29 cellular contexts compared by ENCODE assay signal in the genomic region with DNA sequence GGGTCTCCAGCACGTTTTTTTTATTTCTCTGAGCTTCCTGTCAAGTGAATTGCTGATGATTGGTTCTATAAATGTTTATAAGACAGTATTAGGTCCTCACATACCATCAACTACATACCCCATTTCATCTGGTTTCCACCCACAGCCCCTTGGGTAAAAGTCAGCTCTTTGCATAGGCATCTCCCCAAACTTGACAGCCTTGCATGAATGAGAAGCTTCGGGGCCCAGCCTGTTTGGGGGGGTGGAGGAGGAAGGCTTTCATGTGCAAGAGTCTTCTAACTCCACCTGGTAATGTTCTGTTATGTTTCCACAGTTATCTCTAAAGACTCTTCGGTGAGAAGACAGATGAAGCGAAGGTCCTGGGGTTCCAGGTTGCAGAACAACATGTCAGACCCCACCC.
"Had no signal": no experiment of that assay in that cellular context is flagged by ENCODE, and none has a peak within 500 bp of the region (broad histone marks: within the 10 kb centered on the region; RNA-seq: fewer than 3 reads in every experiment).

No MANE protein-coding gene starts in this region.

- DNase-seq: activated effector memory CD4-positive, alpha-beta T cell treated with anti-CD3 and anti-CD28 coated beads, Interleukin-2, amount 50 U/mL, for 16 hours; activated effector memory CD4-positive, alpha-beta T cell treated with Interleukin-2 at 50 U/mL for 16 hours; activated gamma-delta T cell; activated gamma-delta T cell treated with Interleukin-2 at 50 U/mL for 16 hours; activated naive CD4-positive, alpha-beta T cell; activated naive CD4-positive, alpha-beta T cell treated with anti-CD3 and anti-CD28 coated beads for 36 hours; activated naive CD4-positive, alpha-beta T cell treated with anti-CD3 and anti-CD28 coated beads, Interleukin-2, amount 10 ng/mL, durations not matched to agents 7 days and 5 days; activated naive CD4-positive, alpha-beta T cell treated with anti-CD3 and anti-CD28 coated beads, Interleukin-2, amount 50 U/mL, for 16 hours; activated naive CD4-positive, alpha-beta T cell treated with Interleukin-2 at 50 U/mL for 16 hours; activated naive CD8-positive, alpha-beta T cell treated with anti-CD3 and anti-CD28 coated beads for 36 hours; activated naive CD8-positive, alpha-beta T cell treated with anti-CD3 and anti-CD28 coated beads, Interleukin-2, amount 10 ng/mL, durations not matched to agents 7 days and 5 days; activated naive CD8-positive, alpha-beta T cell treated with anti-CD3 and anti-CD28 coated beads, Interleukin-2, amount 50 U/mL, for 24 hours; activated T-cell treated with anti-CD3 and anti-CD28 coated beads, Interleukin-2, amount 50 U/mL, for 1 hour; activated T-cell treated with anti-CD3 and anti-CD28 coated beads, Interleukin-2, amount 50 U/mL, for 24 hours; activated T-cell treated with anti-CD3 and anti-CD28 coated beads, Interleukin-2, amount 50 U/mL, for 4 hours; activated T-cell treated with anti-CD3 and anti-CD28 coated beads, Interleukin-2, amount 50 U/mL, for 48 hours; activated T-cell treated with anti-CD3 and anti-CD28 coated beads, Interleukin-2, amount 50 U/mL, for 72 hours; adrenal gland; amniotic stem cell; amygdala; anterior cingulate cortex; aorta; body of pancreas; brain microvascular endothelial cell; central memory CD4-positive, alpha-beta T cell; cerebellar nuclear complex had no signal

- H3K36me3 ChIP-seq: adrenal gland, brain microvascular endothelial cell, breast epithelium, cardiac muscle cell had no signal

- H3K4me3 ChIP-seq: adrenal gland, ascending aorta, body of pancreas, breast epithelium, cardiac muscle cell had no signal

- H3K27me3 ChIP-seq: adrenal gland, ascending aorta, body of pancreas, brain microvascular endothelial cell, breast epithelium, cardiac muscle cell had no signal

- H3K9me3 ChIP-seq: adrenal gland, ascending aorta, body of pancreas, breast epithelium had no signal

- H3K4me1 ChIP-seq: body of pancreas, breast epithelium had no signal

- H3K27ac ChIP-seq: adrenal gland, ascending aorta, body of pancreas, brain microvascular endothelial cell, breast epithelium, cardiac muscle cell had no signal
